In genomic region chr2:231497651-231498050, GRCh38 we compare ENCODE assay signal across 32 cellular contexts. TPM values are rescaled to one million over a fixed set of nuclear protein-coding genes. Genes with fewer than 3 reads are reported as not detected.
"Had no signal": no experiment of that assay in that cellular context is flagged by ENCODE, and none has a peak within 500 bp of the region (broad histone marks: within the 10 kb centered on the region; RNA-seq: fewer than 3 reads in every experiment).

No MANE protein-coding gene starts in this region.

- H3K79me2 ChIP-seq: parathyroid adenoma had no signal

- H3K4me3 Mint-ChIP-seq: natural killer cell; nephron; neural progenitor cell; stimulated activated memory B cell treated with anti-CD40 and anti-IgM and Interleukin-4, amounts not matched to agents 10 μg/mL and 1 μg/mL and 100 μg/mL, for 72 hours; stimulated activated naive CD8-positive, alpha-beta T cell treated with anti-CD3 and anti-CD28 coated beads, Interleukin-15, amount 100 ng/mL, for 72 hours; type B pancreatic cell had no signal

- H3K4me1 ChIP-seq: neural progenitor cell, parathyroid adenoma, psoas muscle, spleen, suprapubic skin, testis, tibial artery, transverse colon, upper lobe of right lung, uterus had no signal

- H3K36me3 Mint-ChIP-seq: natural killer cell, neural progenitor cell had no signal

- H3K9me3 Mint-ChIP-seq: natural killer cell; nephron; neural progenitor cell; stimulated activated memory B cell treated with anti-CD40 and anti-IgM and Interleukin-4, amounts not matched to agents 10 μg/mL and 1 μg/mL and 100 μg/mL, for 72 hours; stimulated activated naive CD8-positive, alpha-beta T cell treated with anti-CD3 and anti-CD28 coated beads, Interleukin-15, amount 100 ng/mL, for 72 hours; type B pancreatic cell had no signal

- H3K36me3 ChIP-seq: neural progenitor cell, ovary, suprapubic skin, tibial artery, transverse colon, upper lobe of right lung, uterus had no signal

- H3K9ac ChIP-seq: neural progenitor cell, parathyroid adenoma had no signal

- ATAC-seq: natural killer cell; psoas muscle; right cardiac atrium; sciatic nerve; stimulated activated memory B cell treated with anti-CD40 and anti-IgM and Interleukin-4, amounts not matched to agents 10 μg/mL and 1 μg/mL and 100 μg/mL, for 72 hours; stimulated activated naive CD8-positive, alpha-beta T cell treated with anti-CD3 and anti-CD28 coated beads, Interleukin-15, amount 100 ng/mL, for 72 hours; stimulated activated naive CD8-positive, alpha-beta T cell treated with anti-CD3 and anti-CD28 coated beads, Interleukin-15, Interleukin-2, amounts not matched to agents 100 U/mL and 50 U/mL, for 24 hours; upper lobe of right lung had no signal

- H3K27me3 Mint-ChIP-seq: progenitor cell of endocrine pancreas; stimulated activated memory B cell treated with anti-CD40 and anti-IgM and Interleukin-4, amounts not matched to agents 10 μg/mL and 1 μg/mL and 100 μg/mL, for 72 hours; stimulated activated naive CD8-positive, alpha-beta T cell treated with anti-CD3 and anti-CD28 coated beads, Interleukin-15, amount 100 ng/mL, for 72 hours; type B pancreatic cell had no signal

- H3K4me1 Mint-ChIP-seq: natural killer cell; nephron; neural progenitor cell; stimulated activated memory B cell treated with anti-CD40 and anti-IgM and Interleukin-4, amounts not matched to agents 10 μg/mL and 1 μg/mL and 100 μg/mL, for 72 hours; stimulated activated naive CD8-positive, alpha-beta T cell treated with anti-CD3 and anti-CD28 coated beads, Interleukin-15, amount 100 ng/mL, for 72 hours had no signal

- H3K27me3 ChIP-seq: neural progenitor cell, ovary, spleen, suprapubic skin, testis, tibial artery, transverse colon, upper lobe of right lung, uterus had no signal

- H2AFZ ChIP-seq: neural progenitor cell, parathyroid adenoma had no signal

- H3K9me3 ChIP-seq: ovary, psoas muscle, spleen, suprapubic skin, testis, tibial artery, transverse colon, upper lobe of right lung, uterus had no signal

- H3K4me2 ChIP-seq: neural progenitor cell, smooth muscle cell had no signal

- H3K4me3 ChIP-seq: neural progenitor cell, ovary, psoas muscle, skin epidermis, smooth muscle cell, spleen, suprapubic skin, testis, tibial artery, transverse colon, upper lobe of right lung, uterus had no signal

- H3K27ac Mint-ChIP-seq: natural killer cell; nephron; neural progenitor cell; stimulated activated memory B cell treated with anti-CD40 and anti-IgM and Interleukin-4, amounts not matched to agents 10 μg/mL and 1 μg/mL and 100 μg/mL, for 72 hours; stimulated activated naive CD8-positive, alpha-beta T cell treated with anti-CD3 and anti-CD28 coated beads, Interleukin-15, amount 100 ng/mL, for 72 hours; type B pancreatic cell had no signal

- H3K27ac ChIP-seq: neural progenitor cell, ovary, parathyroid adenoma, psoas muscle, skin epidermis, spleen, suprapubic skin, testis, tibial artery, transverse colon, upper lobe of right lung, uterus had no signal

- DNase-seq: natural killer cell; occipital lobe; ovary; posterior cingulate gyrus; psoas muscle; right cardiac atrium; spleen; stimulated activated CD4-positive, alpha-beta T cell treated with anti-CD3 and anti-CD28 coated beads, Interleukin-12 subunit alpha, Interleukin-12 subunit beta, amount 100 ng/mL, for 4 hours; stimulated activated CD4-positive, alpha-beta T cell treated with anti-CD3 and anti-CD28 coated beads, Interleukin-1b, Interleukin-23, amount 100 ng/mL, for 48 hours; stimulated activated CD4-positive, alpha-beta T cell treated with anti-CD3 and anti-CD28 coated beads, Interleukin-4, amount 100 ng/mL, for 1 hour; stimulated activated CD4-positive, alpha-beta T cell treated with anti-CD3 and anti-CD28 coated beads, Interleukin-4, amount 100 ng/mL, for 4 hours; stimulated activated CD8-positive, alpha-beta memory T cell treated with anti-CD3 and anti-CD28 coated beads, Interleukin-4, amount 100 ng/mL, for 48 hours; stimulated activated naive CD4-positive, alpha-beta T cell; stimulated activated naive CD8-positive, alpha-beta T cell treated with anti-CD3 and anti-CD28 coated beads, Interleukin-15, amount 100 ng/mL, for 72 hours; stimulated activated naive CD8-positive, alpha-beta T cell treated with anti-CD3 and anti-CD28 coated beads, Interleukin-15, Interleukin-2, amounts not matched to agents 100 U/mL and 50 U/mL, for 24 hours; substantia nigra; testis; tibial artery; transverse colon; uterus had no signal

RNA-seq across cellular contexts. Expression of gene NMUR1, which starts 32.6 kb away (rescaled TPM):
- total RNA-seq: occipital lobe, progenitor cell of endocrine pancreas, smooth muscle cell had no signal
- polyA plus RNA-seq: neural cell, smooth muscle cell had no signal
